10 cellular contexts compared by ENCODE assay signal in genomic region chr5:178793156-178793555, GRCh38.
DNase-seq lines count a peak whose midpoint lies in the region; ATAC-seq and TF ChIP-seq lines count a peak whose summit lies in the region.
"Had no signal": no experiment of that assay in that cellular context is flagged by ENCODE, and none has a peak within 500 bp of the region (broad histone marks: within the 10 kb centered on the region; RNA-seq: fewer than 3 reads in every experiment).

No MANE protein-coding gene starts in this region.

- TF ChIP-seq CTCF in brain microvascular endothelial cell (IDR thresholded peaks at IDR 0.05; ENCODE audit: low read depth, low read length, missing control alignments): peak; percentile 8
- peak in 3 of 4 experiments; percentile 42 to 52 (median 49) for TF ChIP-seq CTCF in prostate gland (IDR thresholded peaks at IDR 0.05)

- no peaks in the 10 kb centered on the region for H3K36me3 ChIP-seq in brain microvascular endothelial cell (replicated peaks)
- no peaks in the 10 kb centered on the region for H3K36me3 ChIP-seq in prostate gland

- no peaks in the 10 kb centered on the region for H3K4me1 ChIP-seq in prostate gland (replicated peaks)
- H3K4me1 ChIP-seq: A549 had no signal

- TF ChIP-seq EP300 in Ishikawa (IDR thresholded peaks at IDR 0.05; ENCODE audit: borderline replicate concordance): no peak

- H3K27me3 ChIP-seq in brain microvascular endothelial cell (replicated peaks): no peaks in the 10 kb centered on the region
- H3K27me3 ChIP-seq in prostate gland (replicated peaks; ENCODE audit: insufficient read depth): no peaks in the 10 kb centered on the region

- H3K9me3 ChIP-seq in prostate gland: no peaks in the 10 kb centered on the region

- 59% methylated on average over 12 of the region's 12 CpGs for WGBS in prostate gland

- no peak for TF ChIP-seq POLR2A in prostate gland (IDR thresholded peaks at IDR 0.05)

- H3K27ac ChIP-seq in brain microvascular endothelial cell: no peak overlapping the region
- H3K27ac ChIP-seq in prostate gland: no peak overlapping the region
- H3K27ac ChIP-seq: A549 had no signal

- intact Hi-C loops in prostate gland (cut with DNase I): no loop called here

- in situ Hi-C loops in brain microvascular endothelial cell (cut with HindIII; ENCODE audit: low pct_ligation_motif_present, low sequenced_read_pairs): no loop called here

- H3K4me3 ChIP-seq in brain microvascular endothelial cell (ENCODE audit: low read depth, low read length) (no peak overlapping the region), prostate gland (no peak overlapping the region)
- H3K4me3 ChIP-seq: A549 had no signal

- peak; percentile 56 for TF ChIP-seq RAD21 in Ishikawa (IDR thresholded peaks at IDR 0.05; ENCODE audit: low read depth)

- no peak for ATAC-seq in GM21529 (IDR thresholded peaks at IDR 0.05; ENCODE audit: unreplicated experiment)
- ATAC-seq in HG03354 (IDR thresholded peaks at IDR 0.05; ENCODE audit: poor library complexity, severe bottlenecking, unreplicated experiment): no peak

- peak; percentile 6 for DNase-seq in NCI-H1092 (lab: John Stamatoyannopoulos, UW)
- DNase-seq in NCI-H1092 treated with DMSO at 0.1 percent for 48 hours (lab: John Stamatoyannopoulos, UW): no peak
- no peak for DNase-seq in brain microvascular endothelial cell
- peak; percentile 34 for DNase-seq in prostate gland (ENCODE audit: low spot score)
- no peak for DNase-seq in NCI-H446 (lab: John Stamatoyannopoulos, UW)
- DNase-seq: IMR-90 had no signal

TF ChIP-seq in Ishikawa, 13 proteins besides CTCF, POLR2A, EP300 and RAD21:
- TF ChIP-seq EGR1 (IDR thresholded peaks at IDR 0.05) (no peak), TEAD4 (IDR thresholded peaks at IDR 0.05) (no peak), MAX (IDR thresholded peaks at IDR 0.05) (no peak), FOXM1 (IDR thresholded peaks at IDR 0.05; ENCODE audit: borderline replicate concordance, low read depth) (no peak), REST (IDR thresholded peaks at IDR 0.05; ENCODE audit: low read depth) (no peak), YY1 (IDR thresholded peaks at IDR 0.05; ENCODE audit: low read depth) (no peak), CREB1 (IDR thresholded peaks at IDR 0.05; ENCODE audit: low read depth) (no peak), CEBPB (IDR thresholded peaks at IDR 0.05) (no peak), TAF1 (IDR thresholded peaks at IDR 0.05; ENCODE audit: low read depth) (no peak), USF1 (IDR thresholded peaks at IDR 0.05) (no peak), ZBTB7A (IDR thresholded peaks at IDR 0.05; ENCODE audit: low read depth) (no peak), TCF12 (IDR thresholded peaks at IDR 0.05; ENCODE audit: low read depth) (no peak), NFIC (IDR thresholded peaks at IDR 0.05) (no peak)
TF ChIP-seq in Ishikawa: peak in this region for 0.

Comparison
In these comparisons a context has a peak if more than half of its experiments do, and no peak if none do; other contexts are left out.
1. DNase-seq: peak in NCI-H1092 (single experiment) and prostate gland (single experiment); none in NCI-H1092 treated with DMSO at 0.1 percent for 48 hours (single experiment), brain microvascular endothelial cell (single experiment) and NCI-H446 (0 of 2).